8 cellular contexts compared by ENCODE assay signal in the genomic region with DNA sequence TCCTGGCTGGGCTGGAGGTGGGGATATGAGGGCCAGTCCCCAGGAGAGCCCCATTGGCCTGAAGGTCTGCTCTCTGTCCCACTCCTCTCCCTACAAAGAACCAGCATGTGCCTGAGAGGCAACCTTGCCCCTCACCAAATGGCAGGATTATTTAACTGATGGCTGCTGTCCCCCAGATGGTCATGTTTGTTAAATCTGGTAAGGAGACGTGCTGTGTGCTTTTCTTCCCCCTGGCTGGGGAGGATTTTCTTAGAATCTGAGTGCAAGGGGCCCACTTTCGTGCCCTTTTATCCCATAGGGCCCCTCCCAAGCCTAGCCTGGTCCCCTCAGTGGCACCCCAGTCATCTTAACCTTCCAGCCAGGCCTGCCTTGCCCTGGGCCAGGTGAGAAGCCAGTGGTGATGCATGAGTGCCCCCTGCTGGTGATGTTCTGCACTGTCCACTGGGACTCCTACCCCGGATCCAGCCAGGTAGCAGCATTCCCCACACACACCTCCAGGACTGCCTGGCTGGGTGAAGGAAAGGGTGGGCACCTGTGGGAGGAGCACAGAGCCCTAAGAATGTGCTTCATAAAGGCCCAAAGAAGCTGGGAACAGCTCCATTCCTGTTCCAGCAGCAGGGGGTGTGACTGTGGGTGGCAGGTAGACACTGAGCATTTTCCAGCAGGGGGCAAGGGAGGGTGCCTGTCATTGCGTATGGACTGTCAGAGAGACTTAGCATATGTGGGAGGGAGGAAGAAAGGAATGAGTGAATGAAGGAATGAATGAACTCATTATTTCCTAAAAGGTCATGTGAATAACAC. TPM values are rescaled to one million over a fixed set of nuclear protein-coding genes. Genes with fewer than 3 reads are reported as not detected.
DNase-seq lines count a peak whose midpoint lies in the region; ATAC-seq and TF ChIP-seq lines count a peak whose summit lies in the region.

No MANE protein-coding gene starts in this region.

- ATAC-seq in activated naive CD8-positive, alpha-beta T cell treated with anti-CD3 and anti-CD28 coated beads, Interleukin-2, amount 50 U/mL, for 24 hours = peak; percentile 91
- peak in 1 of 2 donors; percentile 44 for ATAC-seq in gastrocnemius medialis
- no peak for ATAC-seq in GM18511 (IDR thresholded peaks at IDR 0.05; ENCODE audit: unreplicated experiment)
- ATAC-seq in GM21825 (IDR thresholded peaks at IDR 0.05; ENCODE audit: unreplicated experiment) = no peak

- no peak overlapping the region for H3K27ac ChIP-seq in right atrium auricular region
- no peak overlapping the region for H3K27ac ChIP-seq in gastrocnemius medialis

- no peaks in the 10 kb centered on the region for H3K9me3 Mint-ChIP-seq in activated naive CD8-positive, alpha-beta T cell treated with anti-CD3 and anti-CD28 coated beads, Interleukin-2, amount 50 U/mL, for 24 hours

- H3K36me3 ChIP-seq in right atrium auricular region = no peaks in the 10 kb centered on the region
- no peaks in the 10 kb centered on the region for H3K36me3 ChIP-seq in gastrocnemius medialis

- peaks cover 4% of the 10 kb centered on the region for H3K36me3 Mint-ChIP-seq in activated naive CD8-positive, alpha-beta T cell treated with anti-CD3 and anti-CD28 coated beads, Interleukin-2, amount 50 U/mL, for 24 hours (ENCODE audit: low read depth)

- H3K4me1 Mint-ChIP-seq in activated naive CD8-positive, alpha-beta T cell treated with anti-CD3 and anti-CD28 coated beads, Interleukin-2, amount 50 U/mL, for 24 hours = peaks cover 2% of the 10 kb centered on the region

- intact Hi-C loops in gastrocnemius medialis (cut with DNase I; ENCODE audit: low total_unique reads) = loop anchor here (2.0 kb wide), 1 partner anchor 140 kb away; no protein-coding TSS in a partner anchor

- H3K4me3 Mint-ChIP-seq in activated naive CD8-positive, alpha-beta T cell treated with anti-CD3 and anti-CD28 coated beads, Interleukin-2, amount 50 U/mL, for 24 hours = no peak overlapping the region

- H3K27me3 ChIP-seq in right atrium auricular region (no peaks in the 10 kb centered on the region), gastrocnemius medialis (peaks cover 0 to 42% (median 19%) of the 10 kb centered on the region in 3 donors)

- H3K9me3 ChIP-seq in right atrium auricular region (no peaks in the 10 kb centered on the region), gastrocnemius medialis (no peaks in the 10 kb centered on the region)

- no peak for TF ChIP-seq POLR2A in gastrocnemius medialis (IDR thresholded peaks at IDR 0.05)

- no peak overlapping the region for H3K4me3 ChIP-seq in right atrium auricular region
- H3K4me3 ChIP-seq in gastrocnemius medialis = no peak overlapping the region

- TF ChIP-seq CTCF in right atrium auricular region (IDR thresholded peaks at IDR 0.05) (peak; percentile 45 to 86), gastrocnemius medialis (IDR thresholded peaks at IDR 0.05 in 4 of 5, conservative IDR thresholded peaks at IDR 0.05 in 1 of 5) (peak; percentile 37 to 69 (median 63))

- H3K27me3 Mint-ChIP-seq in activated naive CD8-positive, alpha-beta T cell treated with anti-CD3 and anti-CD28 coated beads, Interleukin-2, amount 50 U/mL, for 24 hours = no peaks in the 10 kb centered on the region

- H3K27ac Mint-ChIP-seq in activated naive CD8-positive, alpha-beta T cell treated with anti-CD3 and anti-CD28 coated beads, Interleukin-2, amount 50 U/mL, for 24 hours = no peak overlapping the region

- DNase-seq in GM03348 (ENCODE audit: low spot score) = peak; percentile 89
- DNase-seq in KBM-7 = peak; percentile 78
- DNase-seq in SW480 (ENCODE audit: low spot score) = peak; percentile 62
- peak; percentile 89 for DNase-seq in activated naive CD8-positive, alpha-beta T cell treated with anti-CD3 and anti-CD28 coated beads, Interleukin-2, amount 50 U/mL, for 24 hours
- DNase-seq in right atrium auricular region (ENCODE audit: low spot score) = peak; percentile 68
- peak in 1 of 2 donors; percentile 17 for DNase-seq in gastrocnemius medialis

- H3K4me1 ChIP-seq in right atrium auricular region = no peaks in the 10 kb centered on the region
- no peaks in the 10 kb centered on the region for H3K4me1 ChIP-seq in gastrocnemius medialis

- in situ Hi-C loops in KBM-7 (cut with MboI; ENCODE audit: low pct_unique_long_range_greater_than_20kb, low sequenced_read_pairs) (loop anchor here (10.0 kb wide), 1 partner anchor 142 kb away; no protein-coding TSS in a partner anchor), gastrocnemius medialis (cut with MboI; ENCODE audit: low sequenced_read_pairs in 4 of 4) (loop anchor here in 1 of 4 donors (10.0 kb wide), 1 partner anchor 132 kb away; no protein-coding TSS in a partner anchor)

RNA-seq across cellular contexts. Expression of a gene that starts 28.9 kb away (rescaled TPM):
- total RNA-seq in right atrium auricular region (10 to 100 TPM in 1 of 2 donors, 1 to 10 TPM in 1; 9.9 to 19.5 TPM), gastrocnemius medialis (1 to 10 TPM; 2.4 to 7.0 (median 5.2) TPM)

RNA-seq across cellular contexts. Expression of a gene that starts 30.0 kb away (rescaled TPM):
- total RNA-seq in right atrium auricular region = not detected
- under 1 TPM in 2 of 4 donors, not detected in 2; 0.02 to 0.03 TPM for total RNA-seq in gastrocnemius medialis
